8 cellular contexts compared by ENCODE assay signal in genomic region chr15:28454751-28455209, GRCh38.
DNase-seq lines count a peak whose midpoint lies in the region; ATAC-seq and TF ChIP-seq lines count a peak whose summit lies in the region.
"Not testable (repeated sequence)": the region's sequence is repeated elsewhere in the genome, so short reads cannot be mapped to it uniquely, and the experiment has no call there.

No MANE protein-coding gene starts in this region.

- WGBS in right cardiac atrium: 2% methylated on average over 39 of the region's 42 CpGs

- H3K9me3 ChIP-seq in Karpas-422 (ENCODE audit: low read length); breast epithelium; right cardiac atrium (ENCODE audit: control insufficient read depth, low read length); osteoblast (ENCODE audit: low read depth, low read length): not testable (repeated sequence)

- H3K27me3 ChIP-seq in Karpas-422 (ENCODE audit: low read length); foreskin keratinocyte; right cardiac atrium (ENCODE audit: control insufficient read depth, insufficient read depth); osteoblast (ENCODE audit: insufficient read depth, low read length): not testable (repeated sequence)
- H3K27me3 ChIP-seq in breast epithelium: peaks cover 5 to 21% of the 10 kb centered on the region in 2 donors

- H3K4me1 ChIP-seq in Karpas-422 (ENCODE audit: low read length); breast epithelium; foreskin keratinocyte; right cardiac atrium (ENCODE audit: control insufficient read depth, insufficient read depth, low read length); osteoblast (ENCODE audit: insufficient read depth, low read length): not testable (repeated sequence)

- not testable (repeated sequence) for H2AFZ ChIP-seq in Karpas-422 (ENCODE audit: low read length); osteoblast (ENCODE audit: low read length)

- H3K36me3 ChIP-seq in Karpas-422 (ENCODE audit: insufficient read depth, low read length); breast epithelium; osteoblast (ENCODE audit: insufficient read depth, low read length): not testable (repeated sequence)

- TF ChIP-seq CTCF in breast epithelium (IDR thresholded peaks at IDR 0.05); foreskin keratinocyte (conservative IDR thresholded peaks at IDR 0.05); osteoblast (IDR thresholded peaks at IDR 0.05; ENCODE audit: extremely low read depth, low read depth, low read length): not testable (repeated sequence)

- DNase-seq in ELF-1 (ENCODE audit: low read depth, low spot score): peak; percentile 44
- DNase-seq in Karpas-422: peak; percentile 5
- DNase-seq in breast epithelium (ENCODE audit: low spot score in 2 of 2); foreskin keratinocyte; osteoblast (ENCODE audit: insufficient read length, low spot score, missing footprints): not testable (repeated sequence)
- DNase-seq in right cardiac atrium: peak in 2 of 3 donors; percentile 22 to 42
- peak; percentile 47 for DNase-seq in left kidney (ENCODE audit: low read depth, low spot score)
- DNase-seq in superior temporal gyrus (ENCODE audit: extremely low spot score): peak; percentile 1

- not testable (repeated sequence) for H4K20me1 ChIP-seq in Karpas-422 (ENCODE audit: insufficient read depth, low read depth, low read length); osteoblast (ENCODE audit: insufficient read depth, low read length)

- H3K9ac ChIP-seq in Karpas-422 (ENCODE audit: low read length): not testable (repeated sequence)

- not testable (repeated sequence) for H3K79me2 ChIP-seq in Karpas-422 (ENCODE audit: low read length); osteoblast (ENCODE audit: insufficient read depth, low read length)

- intact Hi-C loops in breast epithelium (cut with DNase I; ENCODE audit: low total_unique reads); right cardiac atrium (cut with DNase I): not testable (repeated sequence)

- not testable (repeated sequence) for H3K4me3 ChIP-seq in Karpas-422 (ENCODE audit: low read length); right cardiac atrium (ENCODE audit: low read length); osteoblast (ENCODE audit: insufficient read depth, low read length)
- peak overlapping the region in 2 of 3 donors; percentile 35 to 51 for H3K4me3 ChIP-seq in breast epithelium

- H3K9me2 ChIP-seq in Karpas-422 (replicated peaks; ENCODE audit: insufficient read depth, low read length): not testable (repeated sequence)

- peak; percentile 11 for ATAC-seq in foreskin keratinocyte
- not testable (repeated sequence) for ATAC-seq in right cardiac atrium

- not testable (repeated sequence) for TF ChIP-seq POLR2A in breast epithelium (IDR thresholded peaks at IDR 0.05)

- not testable (repeated sequence) for H3K4me2 ChIP-seq in Karpas-422 (ENCODE audit: low read depth, low read length, poor library complexity, severe bottlenecking)
- H3K4me2 ChIP-seq in osteoblast (ENCODE audit: insufficient read depth, low read length): peak overlapping the region; percentile 9

- H3K27ac ChIP-seq in Karpas-422 (ENCODE audit: low read length); breast epithelium; foreskin keratinocyte; right cardiac atrium (ENCODE audit: low read length); osteoblast (ENCODE audit: low read depth, low read length): not testable (repeated sequence)
